ENCODE assay signal across 1 cellular context in the genomic region with DNA sequence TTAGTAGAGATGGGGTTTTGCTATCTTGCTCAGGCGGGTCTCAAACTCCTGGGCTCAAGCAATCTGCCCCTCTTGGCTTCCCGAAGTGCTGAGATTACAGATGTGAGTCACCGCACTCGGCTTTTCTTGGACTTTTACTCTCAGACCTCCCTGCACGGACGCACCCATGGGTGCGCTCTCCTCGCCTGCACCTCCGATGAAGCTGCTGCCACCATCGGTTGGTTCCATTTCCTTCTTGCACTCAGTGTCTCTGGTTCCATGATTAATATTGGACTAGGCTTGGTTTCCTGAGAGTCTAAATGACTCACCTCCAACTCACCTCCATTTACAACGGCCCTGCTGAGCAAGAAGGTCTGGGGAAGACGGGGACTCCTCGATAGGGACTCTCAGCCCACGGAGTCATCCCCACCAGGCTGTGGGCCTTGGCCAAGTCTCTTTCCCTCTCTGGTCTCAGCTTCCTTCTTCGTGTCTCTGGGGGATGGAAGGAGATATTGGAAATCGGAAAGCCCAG.
TF ChIP-seq lines count a peak whose summit lies in the region.

No MANE protein-coding gene starts in this region.

TF ChIP-seq in HCT116, 20 proteins besides CTCF, POLR2A, EP300 and RAD21:
- TF ChIP-seq ZBTB33 (IDR thresholded peaks at IDR 0.05; ENCODE audit: extremely low read depth, insufficient replicate concordance, low read length), result no peak
- TF ChIP-seq, protein P1, sequence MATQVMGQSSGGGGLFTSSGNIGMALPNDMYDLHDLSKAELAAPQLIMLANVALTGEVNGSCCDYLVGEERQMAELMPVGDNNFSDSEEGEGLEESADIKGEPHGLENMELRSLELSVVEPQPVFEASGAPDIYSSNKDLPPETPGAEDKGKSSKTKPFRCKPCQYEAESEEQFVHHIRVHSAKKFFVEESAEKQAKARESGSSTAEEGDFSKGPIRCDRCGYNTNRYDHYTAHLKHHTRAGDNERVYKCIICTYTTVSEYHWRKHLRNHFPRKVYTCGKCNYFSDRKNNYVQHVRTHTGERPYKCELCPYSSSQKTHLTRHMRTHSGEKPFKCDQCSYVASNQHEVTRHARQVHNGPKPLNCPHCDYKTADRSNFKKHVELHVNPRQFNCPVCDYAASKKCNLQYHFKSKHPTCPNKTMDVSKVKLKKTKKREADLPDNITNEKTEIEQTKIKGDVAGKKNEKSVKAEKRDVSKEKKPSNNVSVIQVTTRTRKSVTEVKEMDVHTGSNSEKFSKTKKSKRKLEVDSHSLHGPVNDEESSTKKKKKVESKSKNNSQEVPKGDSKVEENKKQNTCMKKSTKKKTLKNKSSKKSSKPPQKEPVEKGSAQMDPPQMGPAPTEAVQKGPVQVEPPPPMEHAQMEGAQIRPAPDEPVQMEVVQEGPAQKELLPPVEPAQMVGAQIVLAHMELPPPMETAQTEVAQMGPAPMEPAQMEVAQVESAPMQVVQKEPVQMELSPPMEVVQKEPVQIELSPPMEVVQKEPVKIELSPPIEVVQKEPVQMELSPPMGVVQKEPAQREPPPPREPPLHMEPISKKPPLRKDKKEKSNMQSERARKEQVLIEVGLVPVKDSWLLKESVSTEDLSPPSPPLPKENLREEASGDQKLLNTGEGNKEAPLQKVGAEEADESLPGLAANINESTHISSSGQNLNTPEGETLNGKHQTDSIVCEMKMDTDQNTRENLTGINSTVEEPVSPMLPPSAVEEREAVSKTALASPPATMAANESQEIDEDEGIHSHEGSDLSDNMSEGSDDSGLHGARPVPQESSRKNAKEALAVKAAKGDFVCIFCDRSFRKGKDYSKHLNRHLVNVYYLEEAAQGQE (IDR thresholded peaks at IDR 0.05; ENCODE audit: low read depth), result no peak
- no peak for TF ChIP-seq SIN3A (IDR thresholded peaks at IDR 0.05; ENCODE audit: low read depth)
- no peak for TF ChIP-seq FOSL1 (IDR thresholded peaks at IDR 0.05; ENCODE audit: low read depth)
- no peak for TF ChIP-seq SP1 (IDR thresholded peaks at IDR 0.05; ENCODE audit: low read depth)
- TF ChIP-seq SRF (IDR thresholded peaks at IDR 0.05; ENCODE audit: low read depth), result no peak
- TF ChIP-seq JUND (IDR thresholded peaks at IDR 0.05), result no peak
- no peak for TF ChIP-seq ZFX (IDR thresholded peaks at IDR 0.05)
- TF ChIP-seq ELF1 (IDR thresholded peaks at IDR 0.05; ENCODE audit: borderline replicate concordance, low read depth), result no peak
- TF ChIP-seq POLR2AphosphoS5 (IDR thresholded peaks at IDR 0.05; ENCODE audit: low read depth, low read length), result no peak
